Comparison of ENCODE assay signal across 21 cellular contexts in genomic region chr2:26560892-26561291, GRCh38.
DNase-seq lines count a peak whose midpoint lies in the region; ATAC-seq and TF ChIP-seq lines count a peak whose summit lies in the region.
"Had no signal": no experiment of that assay in that cellular context is flagged by ENCODE, and none has a peak within 500 bp of the region (broad histone marks: within the 10 kb centered on the region; RNA-seq: fewer than 3 reads in every experiment).

No MANE protein-coding gene starts in this region.

- peaks cover 30 to 49% of the 10 kb centered on the region in 2 donors for H3K27me3 Mint-ChIP-seq in natural killer cell treated with Interleukin-12 subunit alpha and Interleukin-12 subunit beta and Interleukin-15 and Interleukin-18, amount 100 ng/mL, for 72 hours
- H3K27me3 Mint-ChIP-seq in natural killer cell (ENCODE audit: low read depth in 2 of 2): peaks cover 55 to 62% of the 10 kb centered on the region in 2 donors

- H3K4me1 Mint-ChIP-seq in natural killer cell treated with Interleukin-12 subunit alpha and Interleukin-12 subunit beta and Interleukin-15 and Interleukin-18, amount 100 ng/mL, for 72 hours (ENCODE audit: low read depth in 2 of 2): peaks cover 0 to 5% of the 10 kb centered on the region in 2 donors
- H3K4me1 Mint-ChIP-seq in natural killer cell: peaks cover 0 to 4% of the 10 kb centered on the region in 2 donors

- H3K36me3 Mint-ChIP-seq in natural killer cell treated with Interleukin-12 subunit alpha and Interleukin-12 subunit beta and Interleukin-15 and Interleukin-18, amount 100 ng/mL, for 72 hours: no peaks in the 10 kb centered on the region
- no peaks in the 10 kb centered on the region for H3K36me3 Mint-ChIP-seq in natural killer cell

- no peak overlapping the region for H3K27ac Mint-ChIP-seq in natural killer cell treated with Interleukin-12 subunit alpha and Interleukin-12 subunit beta and Interleukin-15 and Interleukin-18, amount 100 ng/mL, for 72 hours
- H3K27ac Mint-ChIP-seq in natural killer cell: no peak overlapping the region
- H3K27ac Mint-ChIP-seq: GM23338, H9 had no signal

- H3K27ac ChIP-seq in spleen: no peak overlapping the region
- H3K27ac ChIP-seq: PC-9, SJSA1 had no signal

- no peak for ATAC-seq in natural killer cell treated with Interleukin-12 subunit alpha and Interleukin-12 subunit beta and Interleukin-15 and Interleukin-18, amount 100 ng/mL, for 72 hours
- ATAC-seq in natural killer cell (no peak), GM21528 (IDR thresholded peaks at IDR 0.05; ENCODE audit: low FRiP score, unreplicated experiment) (no peak)
- ATAC-seq: GM23338 had no signal

- peak; percentile 26 for DNase-seq in activated CD8-positive, alpha-beta memory T cell treated with anti-CD3 and anti-CD28 coated beads, Interleukin-2, amount 50 U/mL, for 48 hours
- no peak for DNase-seq in activated CD8-positive, alpha-beta memory T cell treated with anti-CD3 and anti-CD28 coated beads for 24 hours
- DNase-seq in natural killer cell treated with Interleukin-12 subunit alpha and Interleukin-12 subunit beta and Interleukin-15 and Interleukin-18, amount 100 ng/mL, for 72 hours (ENCODE audit: low spot score): peak; percentile 16
- DNase-seq in natural killer cell: no peak
- peak; percentile 18 for DNase-seq in spleen
- DNase-seq in COR-L47 (lab: John Stamatoyannopoulos, UW): no peak
- DNase-seq in NCI-H510A treated with DMSO at 0.1 percent for 48 hours (lab: John Stamatoyannopoulos, UW): no peak
- DNase-seq: 8988T, H9, KBM-7, MV-4-11, NCI-H1105, NCI-H1436 treated with DMSO at 0.1 percent for 48 hours, NCI-H187 treated with DMSO at 0.1 percent for 48 hours, NCI-H2171 treated with DMSO at 0.1 percent for 48 hours, NCI-H526, PC-9, Right ventricle myocardium superior had no signal

- peaks cover 6 to 98% (median 32%) of the 10 kb centered on the region in 7 donors for H3K27me3 ChIP-seq in spleen (replicated peaks in 1 of 7)

- H3K4me3 ChIP-seq in spleen: no peak overlapping the region
- H3K4me3 ChIP-seq: GM23338, PC-9, SJSA1 had no signal

- intact Hi-C loops in natural killer cell (cut with micrococcal nuclease): no loop called here
- intact Hi-C loops in spleen (cut with DNase I; ENCODE audit: low total_unique reads): no loop called here

- no peak overlapping the region for H3K4me3 Mint-ChIP-seq in natural killer cell treated with Interleukin-12 subunit alpha and Interleukin-12 subunit beta and Interleukin-15 and Interleukin-18, amount 100 ng/mL, for 72 hours
- H3K4me3 Mint-ChIP-seq in natural killer cell: no peak overlapping the region
- H3K4me3 Mint-ChIP-seq: GM23338, H9 had no signal

- H3K36me3 ChIP-seq in spleen: no peaks in the 10 kb centered on the region
- H3K36me3 ChIP-seq: SJSA1 had no signal

- WGBS in spleen, 5 donors: 93 to 96% (median 94%) methylated on average over 3 of the region's 3 CpGs

- H3K9me3 ChIP-seq in spleen: no peaks in the 10 kb centered on the region
- H3K9me3 ChIP-seq: SJSA1 had no signal

- H3K9me3 Mint-ChIP-seq in natural killer cell treated with Interleukin-12 subunit alpha and Interleukin-12 subunit beta and Interleukin-15 and Interleukin-18, amount 100 ng/mL, for 72 hours: no peaks in the 10 kb centered on the region
- no peaks in the 10 kb centered on the region for H3K9me3 Mint-ChIP-seq in natural killer cell
- H3K9me3 Mint-ChIP-seq: GM23338, H9 had no signal

- TF ChIP-seq POLR2A in spleen (IDR thresholded peaks at IDR 0.05): no peak

- H3K4me1 ChIP-seq in spleen: peaks cover 0 to 18% (median 12%) of the 10 kb centered on the region in 6 donors

- TF ChIP-seq CTCF in natural killer cell (IDR thresholded peaks at IDR 0.05): no peak
- TF ChIP-seq CTCF in spleen (IDR thresholded peaks at IDR 0.05 in 8 of 11, conservative IDR thresholded peaks at IDR 0.05 in 3 of 11): no peak

Comparison
In these comparisons a context has a peak if more than half of its experiments do, and no peak if none do; other contexts are left out.
1. DNase-seq: peak in activated CD8-positive, alpha-beta memory T cell treated with anti-CD3 and anti-CD28 coated beads, Interleukin-2, amount 50 U/mL, for 48 hours (single experiment), natural killer cell treated with Interleukin-12 subunit alpha and Interleukin-12 subunit beta and Interleukin-15 and Interleukin-18, amount 100 ng/mL, for 72 hours (single experiment) and spleen (single experiment); none in activated CD8-positive, alpha-beta memory T cell treated with anti-CD3 and anti-CD28 coated beads for 24 hours (single experiment), natural killer cell (single experiment), COR-L47 (single experiment) and NCI-H510A treated with DMSO at 0.1 percent for 48 hours (single experiment).